22 cellular contexts compared by ENCODE assay signal in genomic region chr14:32324601-32325000, GRCh38.
"Had no signal": no experiment of that assay in that cellular context is flagged by ENCODE, and none has a peak within 500 bp of the region (broad histone marks: within the 10 kb centered on the region; RNA-seq: fewer than 3 reads in every experiment).

No MANE protein-coding gene starts in this region.

- ATAC-seq: gastroesophageal sphincter; heart left ventricle; left cardiac atrium; left lung; naive thymus-derived CD4-positive, alpha-beta T cell; right lobe of liver had no signal

- H3K4me3 ChIP-seq: coronary artery, esophagus squamous epithelium, gastroesophageal sphincter, heart left ventricle, hepatocyte, left lung, neural progenitor cell, right lobe of liver, testis, tibial artery had no signal

- DNase-seq: dermis blood vessel endothelial cell; effector memory CD4-positive, alpha-beta T cell; esophagus squamous epithelium; heart left ventricle; left cardiac atrium; left lung; mesendoderm; midbrain; naive thymus-derived CD4-positive, alpha-beta T cell; right lobe of liver; small intestine; stimulated activated CD4-positive, alpha-beta T cell treated with anti-CD3 and anti-CD28 coated beads, Interleukin-1b, Interleukin-23, amount 100 ng/mL, for 48 hours; stimulated activated CD4-positive, alpha-beta T cell treated with anti-CD3 and anti-CD28 coated beads, Interleukin-4, amount 100 ng/mL, for 1 hour; stimulated activated CD8-positive, alpha-beta memory T cell treated with anti-CD3 and anti-CD28 coated beads, Interleukin-4, amount 100 ng/mL, for 48 hours; stimulated activated naive CD4-positive, alpha-beta T cell; substantia nigra; testis; tibial artery had no signal
